In genomic region chr5:44048268-44048984, GRCh38 we compare ENCODE assay signal across 14 cellular contexts.
DNase-seq lines count a peak whose midpoint lies in the region; ATAC-seq lines count a peak whose summit lies in the region.
"Had no signal": no experiment of that assay in that cellular context is flagged by ENCODE, and none has a peak within 500 bp of the region (broad histone marks: within the 10 kb centered on the region; RNA-seq: fewer than 3 reads in every experiment).

No MANE protein-coding gene starts in this region.

- peak; percentile 75 for ATAC-seq in GM18907 (IDR thresholded peaks at IDR 0.05; ENCODE audit: unreplicated experiment)
- peak; percentile 59 for ATAC-seq in HG02798 (IDR thresholded peaks at IDR 0.05; ENCODE audit: poor library complexity, unreplicated experiment)
- ATAC-seq in HG03097 (IDR thresholded peaks at IDR 0.05; ENCODE audit: low FRiP score, unreplicated experiment), result no peak
- ATAC-seq in HG03460 (IDR thresholded peaks at IDR 0.05; ENCODE audit: unreplicated experiment), result no peak
- ATAC-seq: CD8-positive, alpha-beta T cell; HepG2; natural killer cell had no signal

- DNase-seq in A172 (ENCODE audit: low spot score) (peak; percentile 11), fibroblast of the conjunctiva (ENCODE audit: low read depth) (peak; percentile 8), NCI-H146 treated with DMSO at 0.1 percent for 48 hours (lab: John Stamatoyannopoulos, UW; ENCODE audit: unreplicated experiment) (no peak), activated gamma-delta T cell treated with Interleukin-2 at 50 U/mL for 16 hours (no peak)
- DNase-seq: activated CD4-positive, alpha-beta T cell treated with anti-CD3 and anti-CD28 coated beads for 1 hour; activated naive CD4-positive, alpha-beta T cell; CD8-positive, alpha-beta T cell; natural killer cell; NCI-H1930 had no signal

Comparison
In these comparisons a context has a peak if more than half of its experiments do, and no peak if none do; other contexts are left out.
1. DNase-seq: peak in A172 (single experiment) and fibroblast of the conjunctiva (single experiment); none in NCI-H146 treated with DMSO at 0.1 percent for 48 hours (single experiment) and activated gamma-delta T cell treated with Interleukin-2 at 50 U/mL for 16 hours (single experiment).
2. ATAC-seq: peak in GM18907 (single experiment) and HG02798 (single experiment); none in HG03097 (single experiment) and HG03460 (single experiment).